Comparison of ENCODE assay signal across 13 cellular contexts in genomic region chr2:46252891-46253659, GRCh38. TPM values are rescaled to one million over a fixed set of nuclear protein-coding genes. Genes with fewer than 3 reads are reported as not detected.
DNase-seq lines count a peak whose midpoint lies in the region; ATAC-seq and TF ChIP-seq lines count a peak whose summit lies in the region.
"Had no signal": no experiment of that assay in that cellular context is flagged by ENCODE, and none has a peak within 500 bp of the region (broad histone marks: within the 10 kb centered on the region; RNA-seq: fewer than 3 reads in every experiment).

No MANE protein-coding gene starts in this region.

- intact Hi-C loops in PC-9 (cut with micrococcal nuclease; ENCODE audit: unreplicated experiment): no loop called here

- H3K4me3 ChIP-seq in HEK293 (ENCODE audit: low read depth, low read length): no peak overlapping the region
- no peak overlapping the region for H3K4me3 ChIP-seq in PC-9
- no peak overlapping the region for H3K4me3 ChIP-seq in mesenchymal stem cell (ENCODE audit: insufficient read depth in 1 of 2, low read depth in 1 of 2, low read length in 2 of 2)
- H3K4me3 ChIP-seq in Karpas-422 (ENCODE audit: low read length): no peak overlapping the region
- H3K4me3 ChIP-seq: SK-N-MC had no signal

- CTCF ChIA-PET in HEK293 (lab: Yijun Ruan, JAX) (interaction anchor here (0.6 to 1.3 kb wide), 3 partner anchors 10 to 74 kb away, joined by 3 read pairs; no protein-coding TSS in a partner anchor), PC-9 (lab: Charles Lee) (interaction anchor here (0.6 kb wide), 1 partner anchor 598 kb away, joined by 5 read pairs; no protein-coding TSS in a partner anchor)

- DNase-seq in PC-9 (peak; percentile 24 to 85), mesenchymal stem cell (peak; percentile 77), NCI-H526 (lab: John Stamatoyannopoulos, UW) (no peak), NCI-H2081 treated with DMSO at 0.1 percent for 48 hours (lab: John Stamatoyannopoulos, UW) (no peak), Karpas-422 (no peak), cerebellar nuclear complex (lab: John Stamatoyannopoulos, UW) (no peak)
- DNase-seq: activated naive CD4-positive, alpha-beta T cell; effector memory CD8-positive, alpha-beta T cell; occipital lobe; stimulated activated CD4-positive, alpha-beta T cell treated with anti-CD3 and anti-CD28 coated beads, Interleukin-2, amount 100 ng/mL, for 48 hours had no signal

- H3K79me1 ChIP-seq in mesenchymal stem cell (replicated peaks; ENCODE audit: low read length, poor library complexity, severe bottlenecking): no peaks in the 10 kb centered on the region

- peak overlapping the region; percentile 84 to 97 for H2BK12ac ChIP-seq in mesenchymal stem cell (ENCODE audit: low read length in 2 of 2)

- no peak overlapping the region for H3K9ac ChIP-seq in mesenchymal stem cell (ENCODE audit: low read length)
- no peak overlapping the region for H3K9ac ChIP-seq in Karpas-422 (ENCODE audit: low read length)

- peak overlapping the region; percentile 49 for H2BK120ac ChIP-seq in mesenchymal stem cell (ENCODE audit: low read depth, low read length)

- H2AK5ac ChIP-seq in mesenchymal stem cell (ENCODE audit: low read length, severe bottlenecking): no peak overlapping the region

- TF ChIP-seq CTCF in HEK293 (tag by site-specific recombination; IDR thresholded peaks at IDR 0.05) (no peak), PC-9 (conservative IDR thresholded peaks at IDR 0.05) (no peak)

- H3K23ac ChIP-seq in mesenchymal stem cell (ENCODE audit: low read length in 2 of 2): peak overlapping the region in 1 of 2 experiments; percentile 37

- H3K9me2 ChIP-seq in PC-9 (ENCODE audit: insufficient read depth): no peaks in the 10 kb centered on the region
- no peaks in the 10 kb centered on the region for H3K9me2 ChIP-seq in Karpas-422 (replicated peaks; ENCODE audit: insufficient read depth, low read length)

- no peak overlapping the region for H2BK5ac ChIP-seq in mesenchymal stem cell (ENCODE audit: low read depth, low read length, poor library complexity, severe bottlenecking)

- 91% methylated on average over 3 of the region's 5 CpGs for WGBS in mesenchymal stem cell

- H3F3A ChIP-seq in PC-9 (ENCODE audit: insufficient read depth, low read depth): peaks cover 22% of the 10 kb centered on the region; the same call in 1 of the 2 replicates

- H4K91ac ChIP-seq in mesenchymal stem cell (ENCODE audit: low read length): peak overlapping the region; percentile 68

- peak overlapping the region; percentile 69 for H4K8ac ChIP-seq in mesenchymal stem cell (ENCODE audit: low read length)

- ATAC-seq in esophagus mucosa: peak; percentile 60
- ATAC-seq: effector memory CD8-positive, alpha-beta T cell had no signal

- H2AFZ ChIP-seq in PC-9 (no peak overlapping the region), mesenchymal stem cell (ENCODE audit: low read depth, low read length) (no peak overlapping the region), Karpas-422 (ENCODE audit: low read length) (no peak overlapping the region)

- POLR2A ChIA-PET in HEK293 (lab: Yijun Ruan, JAX) (interaction anchor here (1.2 kb wide), 1 partner anchor 11 kb away, joined by 4 read pairs; no protein-coding TSS in a partner anchor), PC-9 (lab: Charles Lee; ENCODE audit: unreplicated experiment) (interaction anchor here (0.7 kb wide), 1 partner anchor 155 kb away, joined by 3 read pairs; no protein-coding TSS in a partner anchor)

- H3K4me2 ChIP-seq in PC-9 (peak overlapping the region; percentile 44), mesenchymal stem cell (ENCODE audit: low read length, poor library complexity, severe bottlenecking) (no peak overlapping the region), Karpas-422 (ENCODE audit: low read depth, low read length, poor library complexity, severe bottlenecking) (no peak overlapping the region)

- no peak overlapping the region for H3K27ac ChIP-seq in HEK293 (ENCODE audit: extremely low read depth, low read depth, low read length)
- H3K27ac ChIP-seq in PC-9: peak overlapping the region; percentile 42
- no peak overlapping the region for H3K27ac ChIP-seq in mesenchymal stem cell (ENCODE audit: low read length, poor library complexity, severe bottlenecking)
- no peak overlapping the region for H3K27ac ChIP-seq in Karpas-422 (ENCODE audit: low read length)
- H3K27ac ChIP-seq: SK-N-MC had no signal

- H3K9me3 ChIP-seq in HEK293 (ENCODE audit: control insufficient read depth, insufficient read depth, low read depth, low read length) (no peaks in the 10 kb centered on the region), PC-9 (ENCODE audit: insufficient read depth, low read depth) (no peaks in the 10 kb centered on the region), mesenchymal stem cell (ENCODE audit: control insufficient read depth, low read length) (no peaks in the 10 kb centered on the region), Karpas-422 (ENCODE audit: low read length) (no peaks in the 10 kb centered on the region)

- H3K79me2 ChIP-seq in PC-9 (ENCODE audit: low read depth) (no peaks in the 10 kb centered on the region), Karpas-422 (ENCODE audit: low read length) (no peaks in the 10 kb centered on the region)

- H3K4me1 ChIP-seq in HEK293 (ENCODE audit: control insufficient read depth, insufficient read depth, low read length) (no peaks in the 10 kb centered on the region), PC-9 (replicated peaks; ENCODE audit: insufficient read depth) (peaks cover 28% of the 10 kb centered on the region), mesenchymal stem cell (ENCODE audit: control insufficient read depth, insufficient read depth, low read depth, low read length) (peaks cover 6% of the 10 kb centered on the region), Karpas-422 (ENCODE audit: low read length) (peaks cover 5% of the 10 kb centered on the region; the same call in 1 of the 2 replicates)

- BruUV-seq in PC-9 (replicated peaks; lab: Mats Ljungman, UMichigan): no TSS peak

- peak overlapping the region; percentile 75 to 76 for H3K4ac ChIP-seq in mesenchymal stem cell (ENCODE audit: low read depth in 1 of 2, low read length in 2 of 2)

- H3K36me3 ChIP-seq in HEK293 (ENCODE audit: control insufficient read depth in 2 of 2, insufficient read depth in 1 of 2, low read length in 2 of 2) (no peaks in the 10 kb centered on the region), PC-9 (ENCODE audit: low read depth) (no peaks in the 10 kb centered on the region), mesenchymal stem cell (ENCODE audit: control insufficient read depth in 1 of 2, insufficient read depth in 2 of 2, low read depth in 1 of 2, low read length in 2 of 2) (no peaks in the 10 kb centered on the region), Karpas-422 (ENCODE audit: insufficient read depth, low read length) (no peaks in the 10 kb centered on the region)

- no peaks in the 10 kb centered on the region for H4K20me1 ChIP-seq in PC-9 (ENCODE audit: insufficient read depth)
- no peaks in the 10 kb centered on the region for H4K20me1 ChIP-seq in Karpas-422 (ENCODE audit: insufficient read depth, low read depth, low read length)

- peak overlapping the region; percentile 40 to 87 for H3K18ac ChIP-seq in mesenchymal stem cell (ENCODE audit: low read depth in 1 of 2, low read length in 2 of 2)

- peak overlapping the region; percentile 50 for H2BK15ac ChIP-seq in mesenchymal stem cell (ENCODE audit: low read depth, poor library complexity, severe bottlenecking)

- peak overlapping the region in 1 of 2 experiments; percentile 66 for H3K14ac ChIP-seq in mesenchymal stem cell (ENCODE audit: low read length in 2 of 2)

- H3K27me3 ChIP-seq in PC-9 (ENCODE audit: insufficient read depth, low read depth): no peaks in the 10 kb centered on the region
- H3K27me3 ChIP-seq in mesenchymal stem cell (ENCODE audit: control insufficient read depth in 1 of 2, insufficient read depth in 1 of 2, low read length in 2 of 2): no peaks in the 10 kb centered on the region
- H3K27me3 ChIP-seq in Karpas-422 (ENCODE audit: low read length): no peaks in the 10 kb centered on the region

TF ChIP-seq in HEK293, 187 proteins besides CTCF, POLR2A, EP300 and RAD21:
- 0 out of 2 replicates have a peak, but pooled peaks have one; percentile 23 for TF ChIP-seq ZNF341 (tag by site-specific recombination; IDR thresholded peaks at IDR 0.05; ENCODE audit: low read depth)
- no peak for TF ChIP-seq ZNF169 (tag by site-specific recombination; IDR thresholded peaks at IDR 0.05)

RNA-seq across cellular contexts. Expression of gene EPAS1, which starts 44.1 kb away (rescaled TPM):
- 127 and 163 TPM in 2 replicates for total RNA-seq in PC-9 (2021)
- total RNA-seq in esophagus mucosa: 89.5 TPM
- 237 TPM for polyA plus RNA-seq in mesenchymal stem cell (2013, experiment 1 of 2)
- polyA plus RNA-seq in mesenchymal stem cell (2013, experiment 2 of 2): 244 TPM
- total RNA-seq in Karpas-422 (2014; rRNA removed; shearing (Covaris generic); ENCODE audit: low replicate concordance): not detected in 2 replicates

Comparison
In these comparisons a context has a peak if more than half of its experiments do, and no peak if none do; other contexts are left out.
1. DNase-seq: peak in PC-9 (2 of 2) and mesenchymal stem cell (single experiment); none in NCI-H526 (0 of 2), NCI-H2081 treated with DMSO at 0.1 percent for 48 hours (single experiment), Karpas-422 (single experiment) and cerebellar nuclear complex (0 of 2).
2. RNA of gene EPAS1, which starts 44.1 kb away (total RNA-seq): 127 to 163 TPM in PC-9 and 89.5 TPM in esophagus mucosa (single experiment); not detected in Karpas-422; every median in the first group is over 10 times any median in the second.